In genomic region chr10:43202224-43202656, GRCh38 we compare ENCODE assay signal across 8 cellular contexts.
DNase-seq lines count a peak whose midpoint lies in the region; ATAC-seq lines count a peak whose summit lies in the region.

No MANE protein-coding gene starts in this region.

- ATAC-seq in HG03108 (IDR thresholded peaks at IDR 0.05; ENCODE audit: unreplicated experiment) = peak; percentile 43
- no peak for ATAC-seq in GM18520 (IDR thresholded peaks at IDR 0.05; ENCODE audit: unreplicated experiment)

- peaks cover 7% of the 10 kb centered on the region for H3K4me1 Mint-ChIP-seq in T-helper 2 cell treated with Interferon-gamma antibody and Interleukin-4, amounts not matched to agents 5 μg/mL and 100 μg/mL, for 36 hours (ENCODE audit: low read depth)

- no peaks in the 10 kb centered on the region for H3K9me3 Mint-ChIP-seq in T-helper 2 cell treated with Interferon-gamma antibody and Interleukin-4, amounts not matched to agents 5 μg/mL and 100 μg/mL, for 36 hours

- peak overlapping the region; percentile 81 for H3K4me3 Mint-ChIP-seq in T-helper 2 cell treated with Interferon-gamma antibody and Interleukin-4, amounts not matched to agents 5 μg/mL and 100 μg/mL, for 36 hours

- H3K36me3 Mint-ChIP-seq in T-helper 2 cell treated with Interferon-gamma antibody and Interleukin-4, amounts not matched to agents 5 μg/mL and 100 μg/mL, for 36 hours (ENCODE audit: low read depth) = no peaks in the 10 kb centered on the region

- DNase-seq in SIG-M5 treated with dmso at 0.1 percent for 504 hours (lab: John Stamatoyannopoulos, UW; ENCODE audit: unreplicated experiment) (peak; percentile 31), SIG-M5 (lab: John Stamatoyannopoulos, UW) (no peak), dermis blood vessel endothelial cell (peak; percentile 41), mesenteric fat pad (ENCODE audit: low spot score) (peak; percentile 75)
- peak; percentile 42 for DNase-seq in T-helper 2 cell treated with Interferon-gamma antibody and Interleukin-4, amounts not matched to agents 5 μg/mL and 100 μg/mL, for 36 hours (ENCODE audit: low spot score)
- peak; percentile 78 for DNase-seq in stimulated activated CD8-positive, alpha-beta memory T cell treated with anti-CD3 and anti-CD28 coated beads, Interleukin-4, amount 100 ng/mL, for 48 hours

- H3K27ac Mint-ChIP-seq in T-helper 2 cell treated with Interferon-gamma antibody and Interleukin-4, amounts not matched to agents 5 μg/mL and 100 μg/mL, for 36 hours = peak overlapping the region; percentile 49

- H3K27me3 Mint-ChIP-seq in T-helper 2 cell treated with Interferon-gamma antibody and Interleukin-4, amounts not matched to agents 5 μg/mL and 100 μg/mL, for 36 hours (ENCODE audit: low read depth) = no peaks in the 10 kb centered on the region
